ENCODE assay signal across 1 cellular context in the genomic region with DNA sequence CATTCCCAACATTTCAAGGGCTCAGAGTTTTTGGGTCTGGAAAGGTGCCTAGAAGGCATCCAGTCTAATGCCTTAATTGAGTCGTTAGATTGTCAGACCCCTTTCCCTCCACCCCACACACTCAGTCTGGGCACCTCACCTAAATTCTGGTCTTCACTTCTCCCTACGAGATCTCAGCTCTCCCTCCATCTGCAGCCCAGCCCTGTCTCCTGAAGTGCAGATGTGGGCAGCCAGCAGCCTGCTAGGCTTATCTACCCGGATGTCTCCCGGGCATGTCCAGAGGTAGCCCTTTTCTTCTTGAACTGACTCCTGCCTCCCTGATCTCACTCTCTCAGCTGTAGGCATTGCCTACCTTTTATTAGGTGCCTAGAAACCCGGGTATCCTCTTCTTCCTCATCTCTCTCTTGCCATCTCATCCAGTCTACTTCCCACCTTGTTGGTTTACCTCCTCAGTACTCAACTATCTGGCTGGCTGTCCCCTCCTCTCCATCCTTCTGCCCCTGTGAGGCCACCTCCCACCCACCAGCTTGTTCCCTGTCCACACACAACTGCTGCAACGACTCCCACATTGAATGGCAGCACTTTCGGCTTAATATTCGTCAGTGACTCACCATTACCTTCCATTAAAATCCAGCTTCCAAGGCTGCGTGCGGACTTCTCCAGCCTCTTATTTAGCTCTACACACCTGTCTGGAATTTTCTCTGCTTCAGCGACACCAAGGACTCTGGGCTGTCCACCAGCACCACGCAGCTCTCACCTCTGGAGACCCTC.
TF ChIP-seq lines count a peak whose summit lies in the region.

No MANE protein-coding gene starts in this region.

TF ChIP-seq in A549, 52 proteins besides CTCF, POLR2A, EP300 and RAD21:
- TF ChIP-seq JUNB (IDR thresholded peaks at IDR 0.05) (no peak), ZC3H11A (IDR thresholded peaks at IDR 0.05) (no peak), HEYL (CRISPR knock-in tag; IDR thresholded peaks at IDR 0.05) (no peak), FOXS1 (CRISPR knock-in tag; IDR thresholded peaks at IDR 0.05) (no peak), SREBF2 (IDR thresholded peaks at IDR 0.05) (no peak), KDM5A (IDR thresholded peaks at IDR 0.05) (no peak), MAFK (IDR thresholded peaks at IDR 0.05; ENCODE audit: partially characterized antibody) (no peak), PHF8 (IDR thresholded peaks at IDR 0.05; ENCODE audit: borderline replicate concordance, low read depth) (no peak), RNF2 (IDR thresholded peaks at IDR 0.05; ENCODE audit: borderline replicate concordance, low read depth) (no peak), TP53 (CRISPR knock-in tag; IDR thresholded peaks at IDR 0.05) (no peak), HDAC2 (IDR thresholded peaks at IDR 0.05) (no peak), NR3C1 (IDR thresholded peaks at IDR 0.05) (no peak)
- TF ChIP-seq, protein P1, sequence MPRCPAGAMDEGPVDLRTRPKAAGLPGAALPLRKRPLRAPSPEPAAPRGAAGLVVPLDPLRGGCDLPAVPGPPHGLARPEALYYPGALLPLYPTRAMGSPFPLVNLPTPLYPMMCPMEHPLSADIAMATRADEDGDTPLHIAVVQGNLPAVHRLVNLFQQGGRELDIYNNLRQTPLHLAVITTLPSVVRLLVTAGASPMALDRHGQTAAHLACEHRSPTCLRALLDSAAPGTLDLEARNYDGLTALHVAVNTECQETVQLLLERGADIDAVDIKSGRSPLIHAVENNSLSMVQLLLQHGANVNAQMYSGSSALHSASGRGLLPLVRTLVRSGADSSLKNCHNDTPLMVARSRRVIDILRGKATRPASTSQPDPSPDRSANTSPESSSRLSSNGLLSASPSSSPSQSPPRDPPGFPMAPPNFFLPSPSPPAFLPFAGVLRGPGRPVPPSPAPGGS (IDR thresholded peaks at IDR 0.05): no peak
- TF ChIP-seq, protein P2, sequence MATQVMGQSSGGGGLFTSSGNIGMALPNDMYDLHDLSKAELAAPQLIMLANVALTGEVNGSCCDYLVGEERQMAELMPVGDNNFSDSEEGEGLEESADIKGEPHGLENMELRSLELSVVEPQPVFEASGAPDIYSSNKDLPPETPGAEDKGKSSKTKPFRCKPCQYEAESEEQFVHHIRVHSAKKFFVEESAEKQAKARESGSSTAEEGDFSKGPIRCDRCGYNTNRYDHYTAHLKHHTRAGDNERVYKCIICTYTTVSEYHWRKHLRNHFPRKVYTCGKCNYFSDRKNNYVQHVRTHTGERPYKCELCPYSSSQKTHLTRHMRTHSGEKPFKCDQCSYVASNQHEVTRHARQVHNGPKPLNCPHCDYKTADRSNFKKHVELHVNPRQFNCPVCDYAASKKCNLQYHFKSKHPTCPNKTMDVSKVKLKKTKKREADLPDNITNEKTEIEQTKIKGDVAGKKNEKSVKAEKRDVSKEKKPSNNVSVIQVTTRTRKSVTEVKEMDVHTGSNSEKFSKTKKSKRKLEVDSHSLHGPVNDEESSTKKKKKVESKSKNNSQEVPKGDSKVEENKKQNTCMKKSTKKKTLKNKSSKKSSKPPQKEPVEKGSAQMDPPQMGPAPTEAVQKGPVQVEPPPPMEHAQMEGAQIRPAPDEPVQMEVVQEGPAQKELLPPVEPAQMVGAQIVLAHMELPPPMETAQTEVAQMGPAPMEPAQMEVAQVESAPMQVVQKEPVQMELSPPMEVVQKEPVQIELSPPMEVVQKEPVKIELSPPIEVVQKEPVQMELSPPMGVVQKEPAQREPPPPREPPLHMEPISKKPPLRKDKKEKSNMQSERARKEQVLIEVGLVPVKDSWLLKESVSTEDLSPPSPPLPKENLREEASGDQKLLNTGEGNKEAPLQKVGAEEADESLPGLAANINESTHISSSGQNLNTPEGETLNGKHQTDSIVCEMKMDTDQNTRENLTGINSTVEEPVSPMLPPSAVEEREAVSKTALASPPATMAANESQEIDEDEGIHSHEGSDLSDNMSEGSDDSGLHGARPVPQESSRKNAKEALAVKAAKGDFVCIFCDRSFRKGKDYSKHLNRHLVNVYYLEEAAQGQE (IDR thresholded peaks at IDR 0.05): no peak
